In genomic region chr2:68043719-68044498, GRCh38 we compare ENCODE assay signal across 18 cellular contexts. TPM values are rescaled to one million over a fixed set of nuclear protein-coding genes. Genes with fewer than 3 reads are reported as not detected.
A peak's percentile ranks its signal among the peaks of the same experiment; 100 is the strongest.
DNase-seq lines count a peak whose midpoint lies in the region; ATAC-seq, FAIRE-seq and TF ChIP-seq lines count a peak whose summit lies in the region.
"Had no signal": no experiment of that assay in that cellular context is flagged by ENCODE, and none has a peak within 500 bp of the region (broad histone marks: within the 10 kb centered on the region; RNA-seq: fewer than 3 reads in every experiment).

No MANE protein-coding gene starts in this region.

- no peak overlapping the region for H3K4me2 ChIP-seq in fibroblast of lung (ENCODE audit: extremely low read depth, insufficient read depth, low read length)
- H3K4me2 ChIP-seq in HepG2 (ENCODE audit: low read depth, low read length) = no peak overlapping the region

- H3K27ac ChIP-seq in fibroblast of lung (ENCODE audit: insufficient read depth, low read length) (peak overlapping the region; percentile 42), HepG2 (ENCODE audit: extremely low read length, insufficient read depth, low read length) (no peak overlapping the region)
- H3K27ac ChIP-seq in CD4-positive, alpha-beta memory T cell (ENCODE audit: low read depth, low read length) = no peak overlapping the region

- no peaks in the 10 kb centered on the region for H3K9me3 ChIP-seq in fibroblast of lung (ENCODE audit: control insufficient read depth, insufficient read depth, low read depth, low read length)
- no peaks in the 10 kb centered on the region for H3K9me3 ChIP-seq in CD4-positive, alpha-beta memory T cell (ENCODE audit: control insufficient read depth in 1 of 2, low read length in 2 of 2)
- no peaks in the 10 kb centered on the region for H3K9me3 ChIP-seq in HepG2 (ENCODE audit: low read length)

- POLR2A ChIA-PET in CD4-positive, alpha-beta memory T cell (lab: Charles Lee; ENCODE audit: partially characterized antibody) = interaction anchor here (1.3 kb wide), 1 partner anchor 19 kb away, joined by 3 read pairs; the partner anchor contains the start of gene C1D
- POLR2A ChIA-PET in HepG2 (lab: Yijun Ruan, JAX) = no interaction called here

- H3K36me3 ChIP-seq in fibroblast of lung (ENCODE audit: control insufficient read depth, insufficient read depth, low read length) (no peaks in the 10 kb centered on the region), HepG2 (replicated peaks in 1 of 2; ENCODE audit: control insufficient read depth in 1 of 2, insufficient read depth in 2 of 2, low read length in 2 of 2) (peaks cover 1 to 13% of the 10 kb centered on the region in 2 experiments; a peak in 3 of 5 replicates)
- no peaks in the 10 kb centered on the region for H3K36me3 ChIP-seq in CD4-positive, alpha-beta memory T cell (ENCODE audit: insufficient read depth, low read length)

- H3K4me1 ChIP-seq in fibroblast of lung (ENCODE audit: control insufficient read depth, extremely low read depth, insufficient read depth, low read length) (peaks cover 3% of the 10 kb centered on the region), HepG2 (ENCODE audit: insufficient read depth, low read length) (no peaks in the 10 kb centered on the region)
- H3K4me1 ChIP-seq in CD4-positive, alpha-beta memory T cell (ENCODE audit: insufficient read depth, low read length) = no peaks in the 10 kb centered on the region

- BruUV-seq in HepG2 (replicated peaks; lab: Mats Ljungman, UMichigan) = no TSS peak

- no peak for TF ChIP-seq CTCF in fibroblast of lung (conservative IDR thresholded peaks at IDR 0.05 in 1 of 2, IDR thresholded peaks at IDR 0.05 in 1 of 2; ENCODE audit: low read depth in 1 of 2, low read length in 2 of 2)
- TF ChIP-seq CTCF in HepG2 (CRISPR knock-in tag; IDR thresholded peaks at IDR 0.05) = no peak

- H4K20me1 ChIP-seq in fibroblast of lung (ENCODE audit: control insufficient read depth, extremely low read depth, insufficient read depth, low read length) = no peaks in the 10 kb centered on the region
- no peaks in the 10 kb centered on the region for H4K20me1 ChIP-seq in HepG2 (ENCODE audit: insufficient read depth, low read length)

- no peak overlapping the region for H3K4me3 Mint-ChIP-seq in CD4-positive, alpha-beta memory T cell
- H3K4me3 Mint-ChIP-seq: activated T-cell treated with anti-CD3 and anti-CD28 coated beads, Interleukin-2, amount 50 U/mL, for 24 hours; CD8-positive, alpha-beta T cell; effector memory CD8-positive, alpha-beta T cell; T-cell had no signal

- H3K79me2 ChIP-seq in fibroblast of lung (ENCODE audit: control insufficient read depth, insufficient read depth, low read length) = peaks cover 1% of the 10 kb centered on the region
- peaks cover 8% of the 10 kb centered on the region for H3K79me2 ChIP-seq in HepG2 (ENCODE audit: insufficient read depth, low read length)

- no peak for TF ChIP-seq RAD21 in HepG2 (CRISPR knock-in tag; IDR thresholded peaks at IDR 0.05)

- H3K9ac ChIP-seq in fibroblast of lung (ENCODE audit: insufficient read depth, low read length) (no peak overlapping the region), HepG2 (ENCODE audit: insufficient read depth, low read depth, low read length) (no peak overlapping the region)

- peak overlapping the region in 1 of 7 donors; percentile 39 for H3K27ac Mint-ChIP-seq in CD4-positive, alpha-beta memory T cell
- H3K27ac Mint-ChIP-seq: activated T-cell treated with anti-CD3 and anti-CD28 coated beads, Interleukin-2, amount 50 U/mL, for 24 hours; CD8-positive, alpha-beta T cell; T-cell had no signal

- in situ Hi-C loops in HepG2 (cut with HindIII; ENCODE audit: extremely low pct_ligation_motif_present, low pct_unique_long_range_greater_than_20kb) = loop anchor here (25.0 kb wide), 1 partner anchor 1607 kb away; the partner anchor contains the start of gene MEIS1

- CTCF ChIA-PET in CD4-positive, alpha-beta memory T cell (lab: Charles Lee; ENCODE audit: partially characterized antibody) = no interaction called here
- CTCF ChIA-PET in HepG2 (lab: Yijun Ruan, JAX; ENCODE audit: low intra/inter-chr PET ratio, low total read pairs) = no interaction called here

- FAIRE-seq in HepG2 (lab: Jason Lieb, UNC) = no peak

- peak; percentile 47 for DNase-seq in GM04503 (ENCODE audit: low read depth)
- DNase-seq in RPMI7951 (ENCODE audit: low read depth) = peak; percentile 48
- peak; percentile 67 to 87 for DNase-seq in fibroblast of lung (ENCODE audit: low read depth in 2 of 2)
- peak; percentile 28 for DNase-seq in renal cortical epithelial cell (ENCODE audit: low read depth)
- no peak for DNase-seq in CD4-positive, alpha-beta memory T cell
- no peak for DNase-seq in HepG2 (ENCODE audit: low spot score)
- DNase-seq: activated CD4-positive, CD25-positive, alpha-beta regulatory T cell treated with anti-CD3 and anti-CD28 coated beads, Interleukin-2, amount 50 U/mL, for 72 hours; activated T-cell treated with anti-CD3 and anti-CD28 coated beads, Interleukin-2, amount 50 U/mL, for 24 hours; amygdala; CD8-positive, alpha-beta T cell; effector memory CD8-positive, alpha-beta T cell; Karpas-422; NCI-H2081 treated with DMSO at 0.1 percent for 48 hours; occipital lobe; T-cell had no signal

- peaks cover 0 to 5% (median 3%) of the 10 kb centered on the region in 4 donors for H3K4me1 Mint-ChIP-seq in CD4-positive, alpha-beta memory T cell

- 98% methylated on average over 8 of the region's 8 CpGs for WGBS in HepG2 (ENCODE audit: low lambda C conversion rate)

- H3K27me3 Mint-ChIP-seq in CD4-positive, alpha-beta memory T cell = no peaks in the 10 kb centered on the region
- H3K27me3 Mint-ChIP-seq: activated T-cell treated with anti-CD3 and anti-CD28 coated beads, Interleukin-2, amount 50 U/mL, for 24 hours; effector memory CD8-positive, alpha-beta T cell; T-cell had no signal

- TF ChIP-seq EP300 in HepG2 (IDR thresholded peaks at IDR 0.05; ENCODE audit: low read depth in 2 of 2, low read length in 2 of 2) = no peak
- TF ChIP-seq EP300 in HepG2 (CRISPR knock-in tag; IDR thresholded peaks at IDR 0.05; ENCODE audit: borderline replicate concordance) = no peak

- no peak for TF ChIP-seq POLR2A in HepG2 (IDR thresholded peaks at IDR 0.05; ENCODE audit: insufficient read depth in 1 of 2, low read depth in 2 of 2, low read length in 2 of 2)

- no peak for ATAC-seq in GM19455 (IDR thresholded peaks at IDR 0.05; ENCODE audit: unreplicated experiment)
- ATAC-seq in HepG2 = no peak
- ATAC-seq in HG02588 (IDR thresholded peaks at IDR 0.05; ENCODE audit: unreplicated experiment) = no peak
- ATAC-seq: CD8-positive, alpha-beta T cell; effector memory CD8-positive, alpha-beta T cell; T-cell had no signal

- no peak overlapping the region for H2AFZ ChIP-seq in fibroblast of lung (ENCODE audit: low read length)
- no peak overlapping the region for H2AFZ ChIP-seq in HepG2 (ENCODE audit: low read length)

- H3K4me3 ChIP-seq in fibroblast of lung (replicated peaks in 1 of 4; ENCODE audit: control extremely low read depth in 1 of 4, insufficient read depth in 1 of 4, low read depth in 3 of 4, low read length in 4 of 4) = no peak overlapping the region
- H3K4me3 ChIP-seq in CD4-positive, alpha-beta memory T cell (ENCODE audit: low read length in 2 of 2) = no peak overlapping the region
- H3K4me3 ChIP-seq in HepG2 (replicated peaks in 1 of 3; ENCODE audit: insufficient read depth in 1 of 3, low read depth in 2 of 3, low read length in 3 of 3) = no peak overlapping the region
- H3K4me3 ChIP-seq: lung had no signal

- H3K27me3 ChIP-seq in fibroblast of lung (ENCODE audit: control insufficient read depth, insufficient read depth, low read length) (no peaks in the 10 kb centered on the region), HepG2 (ENCODE audit: control insufficient read depth in 1 of 2, insufficient read depth in 2 of 2, low read length in 2 of 2) (no peaks in the 10 kb centered on the region)
- no peaks in the 10 kb centered on the region for H3K27me3 ChIP-seq in CD4-positive, alpha-beta memory T cell (ENCODE audit: insufficient read depth, low read length)

- intact Hi-C loops in CD4-positive, alpha-beta memory T cell (cut with micrococcal nuclease) = no loop called here
- intact Hi-C loops in HepG2 (cut with micrococcal nuclease; ENCODE audit: unreplicated experiment) = no loop called here

- no peaks in the 10 kb centered on the region for H3K9me3 Mint-ChIP-seq in CD4-positive, alpha-beta memory T cell
- H3K9me3 Mint-ChIP-seq: activated T-cell treated with anti-CD3 and anti-CD28 coated beads, Interleukin-2, amount 50 U/mL, for 24 hours; CD8-positive, alpha-beta T cell; effector memory CD8-positive, alpha-beta T cell; T-cell had no signal

- H3K36me3 Mint-ChIP-seq in CD4-positive, alpha-beta memory T cell = peaks cover 20 to 24% of the 10 kb centered on the region in 2 donors

RNA-seq across cellular contexts. Expression of gene C1D, which starts 18.9 kb away (rescaled TPM):
- total RNA-seq in RPMI7951 (2014; rRNA removed; shearing (Covaris generic)) = 106 and 122 TPM in 2 replicates
- total RNA-seq in fibroblast of lung (21.3 and 28.8 TPM in 2 replicates), renal cortical epithelial cell (23.3 and 49.5 TPM in 2 replicates), HepG2 (2016; rRNA removed; fragmentation: Illumina TruSeq; extraction: Trizol) (42.5 and 43.5 TPM in 2 replicates)
- polyA plus RNA-seq in fibroblast of lung (55.2 and 63.1 TPM in 2 replicates), HepG2 (2011; rRNA removed) (23.5 and 38.1 TPM in 2 replicates)
- polyA plus RNA-seq in fibroblast of lung (2012) = 25.3 and 25.6 TPM in 2 replicates
- polyA minus RNA-seq in fibroblast of lung (ENCODE audit: low replicate concordance) = not detected in 2 replicates
- total RNA-seq in CD4-positive, alpha-beta memory T cell = 10 to 100 TPM; 12.4 to 13.4 TPM
- polyA plus RNA-seq in CD4-positive, alpha-beta memory T cell = 10 to 100 TPM in 1 of 2 donors, 1 to 10 TPM in 1; 5.2 to 22.7 TPM
- 9.7 and 11.2 TPM in 2 replicates for total RNA-seq in HepG2 (2016; cell fraction: cytosol; rRNA removed; fragmentation: Illumina TruSeq; extraction: Trizol; ENCODE audit: low read depth)
- total RNA-seq in HepG2 (2016; cell fraction: insoluble cytoplasmic fraction; rRNA removed; fragmentation: Illumina TruSeq; extraction: Trizol) = 45.8 and 50.9 TPM in 2 replicates
- 18.5 and 22.1 TPM in 2 replicates for total RNA-seq in HepG2 (2016; cell fraction: membrane; rRNA removed; fragmentation: Illumina TruSeq; extraction: Trizol)
- 22.4 and 23.6 TPM in 2 replicates for total RNA-seq in HepG2 (2016; cell fraction: nucleus; rRNA removed; fragmentation: Illumina TruSeq; extraction: Trizol)
- 17.1 and 29.4 TPM in 2 replicates for polyA plus RNA-seq in HepG2 (2011; cell fraction: cytosol; rRNA removed)
- 3.8 and 7.9 TPM in 2 replicates for polyA plus RNA-seq in HepG2 (2011; cell fraction: nucleus; rRNA removed)
- polyA plus RNA-seq in HepG2 (2012) = 30.5 and 48.9 TPM in 2 replicates
- polyA plus RNA-seq in HepG2 (2016; cell fraction: cytosol; fragmentation: Illumina TruSeq; extraction: Trizol; ENCODE audit: low read depth) = 11.3 and 12.3 TPM in 2 replicates
- polyA plus RNA-seq in HepG2 (2016; cell fraction: insoluble cytoplasmic fraction; fragmentation: Illumina TruSeq; extraction: Trizol; ENCODE audit: low read depth) = 52.8 and 67.5 TPM in 2 replicates
- polyA plus RNA-seq in HepG2 (2016; cell fraction: membrane; fragmentation: Illumina TruSeq; extraction: Trizol; ENCODE audit: low read depth) = 18.1 and 20.8 TPM in 2 replicates
- 45.7 and 46.7 TPM in 2 replicates for polyA plus RNA-seq in HepG2 (2016; cell fraction: nucleus; fragmentation: Illumina TruSeq; extraction: Trizol; ENCODE audit: insufficient read depth, low read depth)
- 1.5 and 2.8 TPM in 2 replicates for polyA minus RNA-seq in HepG2 (2011; rRNA and poly(A)+ RNA removed; ENCODE audit: low replicate concordance)
- polyA minus RNA-seq in HepG2 (2011; cell fraction: cytosol; rRNA and poly(A)+ RNA removed) = 8.8 and 10.2 TPM in 2 replicates
- 10.2 and 11.4 TPM in 2 replicates for polyA minus RNA-seq in HepG2 (2011; cell fraction: nucleus; rRNA and poly(A)+ RNA removed)

Comparison
In these comparisons a context has a peak if more than half of its experiments do, and no peak if none do; other contexts are left out.
1. DNase-seq: peak in GM04503 (single experiment), RPMI7951 (single experiment), fibroblast of lung (2 of 2) and renal cortical epithelial cell (single experiment); none in CD4-positive, alpha-beta memory T cell (0 of 5) and HepG2 (single experiment).